15 cellular contexts compared by ENCODE assay signal in genomic region chr3:150096700-150097587, GRCh38.
DNase-seq lines count a peak whose midpoint lies in the region; ATAC-seq, FAIRE-seq and TF ChIP-seq lines count a peak whose summit lies in the region.
"Had no signal": no experiment of that assay in that cellular context is flagged by ENCODE, and none has a peak within 500 bp of the region (broad histone marks: within the 10 kb centered on the region; RNA-seq: fewer than 3 reads in every experiment).

No MANE protein-coding gene starts in this region.

- H4K20me1 ChIP-seq in GM12878 (ENCODE audit: control insufficient read depth, insufficient read depth) (no peaks in the 10 kb centered on the region), neural progenitor cell (ENCODE audit: low read depth) (no peaks in the 10 kb centered on the region)
- H4K20me1 ChIP-seq: BLaER1 treated with 17β-estradiol and CSF1 and Interleukin-3, amounts not matched to agents 10 nM and 100 nM had no signal

- H3K27me3 ChIP-seq in GM12878 (replicated peaks in 1 of 2; ENCODE audit: control insufficient read depth in 2 of 2, insufficient read depth in 2 of 2, low read length in 1 of 2) (no peaks in the 10 kb centered on the region), neural progenitor cell (no peaks in the 10 kb centered on the region)
- H3K27me3 ChIP-seq: BLaER1 treated with 17β-estradiol and CSF1 and Interleukin-3, amounts not matched to agents 10 nM and 100 nM; ovary had no signal

- H3K27me3 Mint-ChIP-seq in neural progenitor cell (ENCODE audit: insufficient read depth, low read depth), result peaks cover 6% of the 10 kb centered on the region

- no peaks in the 10 kb centered on the region for H3K9me3 ChIP-seq in GM12878 (replicated peaks; ENCODE audit: control insufficient read depth, insufficient read depth, low read length)
- peaks cover 8% of the 10 kb centered on the region for H3K9me3 ChIP-seq in neural progenitor cell (ENCODE audit: low read depth)
- H3K9me3 ChIP-seq: ovary had no signal

- H3K4me1 ChIP-seq in GM12878 (ENCODE audit: control insufficient read depth, insufficient read depth, low read length) (peaks cover 24% of the 10 kb centered on the region), neural progenitor cell (peaks cover 22% of the 10 kb centered on the region)
- H3K4me1 ChIP-seq: BLaER1 treated with 17β-estradiol and CSF1 and Interleukin-3, amounts not matched to agents 10 nM and 100 nM had no signal

- SMC1A ChIA-PET in GM12878 (lab: Charles Lee; ENCODE audit: uncharacterized antibody, unreplicated experiment), result no interaction called here

- H3K4me2 ChIP-seq in GM12878 (ENCODE audit: control insufficient read depth, insufficient read depth) (no peak overlapping the region), neural progenitor cell (peak overlapping the region; percentile 52)
- H3K4me2 ChIP-seq: BLaER1 treated with 17β-estradiol and CSF1 and Interleukin-3, amounts not matched to agents 10 nM and 100 nM had no signal

- 30% methylated on average over 3 of the region's 3 CpGs for WGBS in GM12878 (ENCODE audit: insufficient coverage, insufficient replicate concordance, low lambda C conversion rate, missing lambda C conversion rate)

- no peak for TF ChIP-seq RAD21 in GM12878 (IDR thresholded peaks at IDR 0.05; ENCODE audit: insufficient read depth, low read depth, low read length)

- H3F3A ChIP-seq in neural progenitor cell (ENCODE audit: low read depth), result peaks cover 26% of the 10 kb centered on the region

- BruUV-seq in GM12878 (replicated peaks; lab: Mats Ljungman, UMichigan), result no TSS peak

- POLR2A ChIA-PET in GM12878 (lab: Charles Lee), result interaction anchor here (0.6 kb wide), 1 partner anchor 444 kb away, joined by 4 read pairs; no protein-coding TSS in a partner anchor

- no peak for TF ChIP-seq POLR2A in GM12878 (IDR thresholded peaks at IDR 0.05; ENCODE audit: low read depth, low read length)

- no peak for TF ChIP-seq EP300 in GM12878 (IDR thresholded peaks at IDR 0.05; ENCODE audit: borderline replicate concordance in 1 of 2, control insufficient read depth in 1 of 2, low read depth in 2 of 2, low read length in 2 of 2)

- RAD21 ChIA-PET in GM12878 (lab: Charles Lee; ENCODE audit: unreplicated experiment), result interaction anchor here (0.7 to 1.5 kb wide), 2 partner anchors 87 to 903 kb away, joined by 3 to 4 read pairs; no protein-coding TSS in a partner anchor

- CTCF ChIA-PET in GM12878 (lab: Yijun Ruan, JAX), result interaction anchor here (1.0 kb wide), 1 partner anchor 10 kb away, joined by 3 read pairs; no protein-coding TSS in a partner anchor

- H3K27ac ChIP-seq in GM12878 (ENCODE audit: control insufficient read depth, insufficient read depth) (0 out of 2 replicates have a peak overlapping the region, but pooled peaks have one; percentile 39), neural progenitor cell (peak overlapping the region; percentile 90)
- H3K27ac ChIP-seq: BLaER1 treated with 17β-estradiol and CSF1 and Interleukin-3, amounts not matched to agents 10 nM and 100 nM; ovary had no signal

- H3K4me3 ChIP-seq in GM12878 (no peak overlapping the region), neural progenitor cell (peak overlapping the region; percentile 6)
- H3K4me3 ChIP-seq: BLaER1 treated with 17β-estradiol and CSF1 and Interleukin-3, amounts not matched to agents 10 nM and 100 nM; ovary had no signal

- peaks cover 25% of the 10 kb centered on the region for H3K9me3 Mint-ChIP-seq in neural progenitor cell
- H3K9me3 Mint-ChIP-seq: T-helper 2 cell treated with Interferon-gamma antibody and Interleukin-4, amounts not matched to agents 5 μg/mL and 100 μg/mL, for 36 hours had no signal

- TF ChIP-seq CTCF in GM12878 (IDR thresholded peaks at IDR 0.05 in 2 of 3, conservative IDR thresholded peaks at IDR 0.05 in 1 of 3; ENCODE audit: control insufficient read depth in 2 of 3, extremely low read depth in 1 of 3, insufficient read depth in 1 of 3, low read depth in 3 of 3, low read length in 3 of 3) (no peak), neural progenitor cell (IDR thresholded peaks at IDR 0.05) (no peak)

- H3K9ac ChIP-seq in GM12878 (ENCODE audit: control insufficient read depth, insufficient read depth, low read length), result peak overlapping the region; percentile 18; the same call in 1 of the 2 replicates
- H3K9ac ChIP-seq in neural progenitor cell, result no peak overlapping the region
- H3K9ac ChIP-seq: BLaER1 treated with 17β-estradiol and CSF1 and Interleukin-3, amounts not matched to agents 10 nM and 100 nM had no signal

- intact Hi-C loops in GM12878 (cut with micrococcal nuclease; ENCODE audit: unreplicated experiment), result loop anchor here (5.0 kb wide), 1 partner anchor 80 kb away; no protein-coding TSS in a partner anchor

- FAIRE-seq in GM12878 (lab: Jason Lieb, UNC), result no peak

- H3K79me2 ChIP-seq in GM12878 (ENCODE audit: control insufficient read depth, insufficient read depth, low read length) (no peaks in the 10 kb centered on the region), neural progenitor cell (ENCODE audit: low read depth) (no peaks in the 10 kb centered on the region)

- H3K36me3 Mint-ChIP-seq in neural progenitor cell, result peaks cover 7% of the 10 kb centered on the region

- H3K36me3 ChIP-seq in GM12878 (ENCODE audit: control insufficient read depth in 2 of 2, insufficient read depth in 2 of 2, low read length in 1 of 2) (no peaks in the 10 kb centered on the region), neural progenitor cell (no peaks in the 10 kb centered on the region)
- H3K36me3 ChIP-seq: BLaER1 treated with 17β-estradiol and CSF1 and Interleukin-3, amounts not matched to agents 10 nM and 100 nM; ovary had no signal

- DNase-seq in GM12878 (ENCODE audit: low read depth, low spot score), result no peak
- DNase-seq in neural progenitor cell (ENCODE audit: low spot score), result peak; percentile 59
- DNase-seq in DMS53 (lab: John Stamatoyannopoulos, UW), result no peak
- DNase-seq in KG1 (lab: John Stamatoyannopoulos, UW), result no peak
- DNase-seq: activated CD4-positive, alpha-beta T cell treated with anti-CD3 and anti-CD28 coated beads, Interleukin-2, amount 10 ng/mL, durations not matched to agents 7 days and 5 days; midbrain; MM.1S; NCI-H2081; ovary had no signal

- in situ Hi-C loops in GM12878 (cut with MboI), result no loop called here

- peak overlapping the region; percentile 19; the same call in 1 of the 2 replicates for H2AFZ ChIP-seq in GM12878 (ENCODE audit: control insufficient read depth, low read depth, low read length)
- H2AFZ ChIP-seq in neural progenitor cell (replicated peaks), result peak overlapping the region; percentile 85

- peak overlapping the region; percentile 21 for H3K4me3 Mint-ChIP-seq in neural progenitor cell
- H3K4me3 Mint-ChIP-seq: activated CD4-positive, alpha-beta T cell treated with anti-CD3 and anti-CD28 coated beads, Interleukin-2, amount 10 ng/mL, durations not matched to agents 7 days and 5 days; T-helper 2 cell treated with Interferon-gamma antibody and Interleukin-4, amounts not matched to agents 5 μg/mL and 100 μg/mL, for 36 hours had no signal

- ATAC-seq in GM21390 (IDR thresholded peaks at IDR 0.05; ENCODE audit: unreplicated experiment) (peak; percentile 9), HG03039 (IDR thresholded peaks at IDR 0.05; ENCODE audit: unreplicated experiment) (peak; percentile 9), GM12878 (peak; percentile 10), HG02759 (IDR thresholded peaks at IDR 0.05; ENCODE audit: unreplicated experiment) (no peak), GM18873 (IDR thresholded peaks at IDR 0.05; ENCODE audit: low FRiP score, unreplicated experiment) (no peak)

- peaks cover 31% of the 10 kb centered on the region for H3K4me1 Mint-ChIP-seq in neural progenitor cell

- peak overlapping the region; percentile 91 for H3K27ac Mint-ChIP-seq in neural progenitor cell
- H3K27ac Mint-ChIP-seq: activated CD4-positive, alpha-beta T cell treated with anti-CD3 and anti-CD28 coated beads, Interleukin-2, amount 10 ng/mL, durations not matched to agents 7 days and 5 days; T-helper 2 cell treated with Interferon-gamma antibody and Interleukin-4, amounts not matched to agents 5 μg/mL and 100 μg/mL, for 36 hours had no signal

TF ChIP-seq in GM12878, 131 proteins besides CTCF, POLR2A, EP300 and RAD21 (continues in another document):
- TF ChIP-seq ZBTB33 (IDR thresholded peaks at IDR 0.05), result no peak
- no peak for TF ChIP-seq NKRF (conservative IDR thresholded peaks at IDR 0.05)
- no peak for TF ChIP-seq SMARCA5 (IDR thresholded peaks at IDR 0.05)
- no peak for TF ChIP-seq CREM (IDR thresholded peaks at IDR 0.05; ENCODE audit: low read depth)
- no peak for TF ChIP-seq POU2F2 (IDR thresholded peaks at IDR 0.05; ENCODE audit: borderline replicate concordance, low read depth, low read length)
- no peak for TF ChIP-seq STAT3 (IDR thresholded peaks at IDR 0.05; ENCODE audit: low read depth, low read length)
- TF ChIP-seq STAT1 (conservative IDR thresholded peaks at IDR 0.05), result no peak
- no peak for TF ChIP-seq KLF5 (IDR thresholded peaks at IDR 0.05; ENCODE audit: partially characterized antibody)

Comparison
In these comparisons a context has a peak if more than half of its experiments do, and no peak if none do; other contexts are left out.
1. ATAC-seq: peak in GM21390 (single experiment), HG03039 (single experiment) and GM12878 (single experiment); none in HG02759 (single experiment) and GM18873 (single experiment).